Comparison of ENCODE assay signal across 21 cellular contexts in the genomic region with DNA sequence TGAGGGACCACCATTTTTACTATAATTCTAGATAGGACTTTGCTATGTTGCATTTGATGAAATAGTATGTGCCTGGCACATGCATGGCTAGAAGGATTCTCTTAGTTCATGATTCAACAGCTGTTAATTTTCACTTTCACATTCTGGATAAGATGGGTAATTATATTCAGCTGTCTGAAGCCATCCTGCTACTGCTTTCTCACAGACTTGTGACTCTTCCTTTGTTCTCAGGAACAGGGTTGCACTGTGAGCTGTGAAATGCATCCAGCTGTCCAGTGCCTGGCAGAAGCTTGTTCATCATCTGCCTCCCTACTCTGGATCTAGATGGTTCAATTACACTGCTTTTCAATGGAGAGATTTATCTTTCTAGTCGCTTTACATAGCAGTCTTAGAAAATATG.
"Had no signal": no experiment of that assay in that cellular context is flagged by ENCODE, and none has a peak within 500 bp of the region (broad histone marks: within the 10 kb centered on the region; RNA-seq: fewer than 3 reads in every experiment).

No MANE protein-coding gene starts in this region.

- H3K4me3 ChIP-seq: body of pancreas, heart right ventricle, lung, neural progenitor cell, ovary, tibial artery, uterus had no signal

- H3K4me1 ChIP-seq: body of pancreas, heart right ventricle, neural progenitor cell, tibial artery, uterus had no signal

- H3K36me3 ChIP-seq: heart right ventricle, neural progenitor cell, ovary, tibial artery, uterus had no signal

- H3K27me3 ChIP-seq: body of pancreas, heart right ventricle, neural progenitor cell, ovary, tibial artery, uterus had no signal

- H3K9ac ChIP-seq: neural progenitor cell had no signal

- H2AFZ ChIP-seq: neural progenitor cell had no signal

- H3K4me2 ChIP-seq: neural progenitor cell had no signal

- FAIRE-seq: colon, endothelial cell of umbilical vein, frontal cortex, islet of Langerhans had no signal

- H3K9me3 ChIP-seq: body of pancreas, heart right ventricle, ovary, tibial artery, uterus had no signal

- H3K27ac ChIP-seq: body of pancreas, heart right ventricle, neural progenitor cell, ovary, tibial artery, uterus had no signal

- DNase-seq: activated B cell treated with CpG ODN at 0.5 μM for 24 hours; activated CD4-positive, alpha-beta T cell treated with anti-CD3 and anti-CD28 coated beads, Interleukin-2, amount 10 ng/mL, durations not matched to agents 24 days and 14 days; activated CD8-positive, alpha-beta memory T cell treated with anti-CD3 and anti-CD28 coated beads, Interleukin-2, amount 50 U/mL, for 4 hours; activated CD8-positive, alpha-beta T cell treated with anti-CD3 and anti-CD28 coated beads, Interleukin-2, amount 10 ng/mL, durations not matched to agents 7 days and 5 days; activated gamma-delta T cell; activated T-cell treated with anti-CD3 and anti-CD28 coated beads, Interleukin-2, amount 50 U/mL, for 72 hours; amniotic stem cell; body of pancreas; heart right ventricle; naive B cell; ovary; stimulated activated CD4-positive, alpha-beta T cell treated with anti-CD3 and anti-CD28 coated beads, Interleukin-2, amount 100 ng/mL, for 48 hours; tibial artery; uterus had no signal

- ATAC-seq: activated CD8-positive, alpha-beta T cell treated with anti-CD3 and anti-CD28 coated beads, Interleukin-2, amount 10 ng/mL, durations not matched to agents 7 days and 5 days; activated T-cell treated with anti-CD3 and anti-CD28 coated beads, Interleukin-2, amount 50 U/mL, for 72 hours; body of pancreas; heart right ventricle; stimulated activated memory B cell treated with anti-CD40 and anti-IgM and Interleukin-4, amounts not matched to agents 10 μg/mL and 1 μg/mL and 100 μg/mL, for 72 hours had no signal
